Comparison of ENCODE assay signal across 18 cellular contexts in genomic region chr6:41013473-41014153, GRCh38. TPM values are rescaled to one million over a fixed set of nuclear protein-coding genes. Genes with fewer than 3 reads are reported as not detected.
DNase-seq lines count a peak whose midpoint lies in the region; ATAC-seq and TF ChIP-seq lines count a peak whose summit lies in the region.
"Had no signal": no experiment of that assay in that cellular context is flagged by ENCODE, and none has a peak within 500 bp of the region (broad histone marks: within the 10 kb centered on the region; RNA-seq: fewer than 3 reads in every experiment).

No MANE protein-coding gene starts in this region.

- H2BK12ac ChIP-seq in mesenchymal stem cell (ENCODE audit: low read length in 2 of 2), result no peak overlapping the region

- H3K27me3 ChIP-seq in mesenchymal stem cell (ENCODE audit: control insufficient read depth in 1 of 2, insufficient read depth in 1 of 2, low read length in 2 of 2) (peaks cover 0 to 7% of the 10 kb centered on the region in 2 experiments), uterus (no peaks in the 10 kb centered on the region), MM.1S (replicated peaks; ENCODE audit: insufficient read depth, low read length) (no peaks in the 10 kb centered on the region)
- H3K27me3 ChIP-seq: Peyer's patch had no signal

- no peak overlapping the region for H4K91ac ChIP-seq in mesenchymal stem cell (ENCODE audit: low read length)

- H4K20me1 ChIP-seq in MM.1S (ENCODE audit: insufficient read depth, low read length), result no peaks in the 10 kb centered on the region

- H3K18ac ChIP-seq in mesenchymal stem cell (ENCODE audit: low read depth in 1 of 2, low read length in 2 of 2), result no peak overlapping the region

- H3K9ac ChIP-seq in mesenchymal stem cell (ENCODE audit: low read length), result no peak overlapping the region
- no peak overlapping the region for H3K9ac ChIP-seq in MM.1S (ENCODE audit: low read length)

- H3K9me3 ChIP-seq in mesenchymal stem cell (ENCODE audit: control insufficient read depth, low read length), result no peaks in the 10 kb centered on the region
- H3K9me3 ChIP-seq in uterus, result no peaks in the 10 kb centered on the region
- no peaks in the 10 kb centered on the region for H3K9me3 ChIP-seq in MM.1S (replicated peaks; ENCODE audit: insufficient read depth, low read length)
- H3K9me3 ChIP-seq: Peyer's patch had no signal

- TF ChIP-seq POLR2A in uterus (IDR thresholded peaks at IDR 0.05), result no peak

- H3F3A ChIP-seq in MM.1S (ENCODE audit: insufficient read depth, low read length), result no peaks in the 10 kb centered on the region

- H4K8ac ChIP-seq in mesenchymal stem cell (ENCODE audit: low read length), result no peak overlapping the region

- H2BK15ac ChIP-seq in mesenchymal stem cell (ENCODE audit: low read depth, poor library complexity, severe bottlenecking), result no peak overlapping the region

- no peaks in the 10 kb centered on the region for H3K79me2 ChIP-seq in MM.1S (ENCODE audit: low read length)

- H2AFZ ChIP-seq in mesenchymal stem cell (ENCODE audit: low read depth, low read length) (no peak overlapping the region), MM.1S (ENCODE audit: low read length) (no peak overlapping the region)

- H3K14ac ChIP-seq in mesenchymal stem cell (ENCODE audit: low read length in 2 of 2), result no peak overlapping the region

- ATAC-seq in GM21367 (IDR thresholded peaks at IDR 0.05; ENCODE audit: unreplicated experiment), result no peak

- H3K27ac ChIP-seq in 22Rv1 (peak overlapping the region; percentile 48), mesenchymal stem cell (ENCODE audit: low read length, poor library complexity, severe bottlenecking) (peak overlapping the region; percentile 91), uterus (no peak overlapping the region), MM.1S (ENCODE audit: low read length) (no peak overlapping the region)
- H3K27ac ChIP-seq: C4-2B, Peyer's patch, SK-N-MC had no signal

- no peak overlapping the region for H3K4me3 ChIP-seq in mesenchymal stem cell (ENCODE audit: insufficient read depth in 1 of 2, low read depth in 1 of 2, low read length in 2 of 2)
- H3K4me3 ChIP-seq in uterus, result no peak overlapping the region
- no peak overlapping the region for H3K4me3 ChIP-seq in MM.1S (ENCODE audit: low read length)
- H3K4me3 ChIP-seq: Peyer's patch, SK-N-MC had no signal

- H3K36me3 ChIP-seq in mesenchymal stem cell (ENCODE audit: control insufficient read depth in 1 of 2, insufficient read depth in 2 of 2, low read depth in 1 of 2, low read length in 2 of 2) (no peaks in the 10 kb centered on the region), uterus (no peaks in the 10 kb centered on the region), MM.1S (replicated peaks; ENCODE audit: insufficient read depth, low read length) (no peaks in the 10 kb centered on the region)
- H3K36me3 ChIP-seq: Peyer's patch had no signal

- TF ChIP-seq CTCF in 22Rv1 (IDR thresholded peaks at IDR 0.05), result no peak
- no peak for TF ChIP-seq CTCF in uterus (IDR thresholded peaks at IDR 0.05)
- TF ChIP-seq CTCF in MM.1S (IDR thresholded peaks at IDR 0.05; ENCODE audit: low read length), result no peak

- H3K4me1 ChIP-seq in mesenchymal stem cell (ENCODE audit: control insufficient read depth, insufficient read depth, low read depth, low read length), result peaks cover 6% of the 10 kb centered on the region
- H3K4me1 ChIP-seq in uterus, result no peaks in the 10 kb centered on the region
- H3K4me1 ChIP-seq in MM.1S (ENCODE audit: low read length), result no peaks in the 10 kb centered on the region
- H3K4me1 ChIP-seq: Peyer's patch had no signal

- intact Hi-C loops in uterus (cut with DNase I; ENCODE audit: low total_unique reads), result no loop called here

- H3K9me2 ChIP-seq in MM.1S (replicated peaks; ENCODE audit: insufficient read depth, low read length), result no peaks in the 10 kb centered on the region

- DNase-seq in NCI-H2171 treated with DMSO at 0.1 percent for 48 hours (lab: John Stamatoyannopoulos, UW), result peak; percentile 88
- DNase-seq in glomerular visceral epithelial cell (ENCODE audit: extremely low spot score), result peak; percentile 81
- DNase-seq in mesenchymal stem cell, result no peak
- no peak for DNase-seq in NCI-H524 (lab: John Stamatoyannopoulos, UW)
- no peak for DNase-seq in uterus
- no peak for DNase-seq in MM.1S
- DNase-seq: H7, Kasumi-1, NCI-H187, Peyer's patch, Right ventricle myocardium superior had no signal

- H3K4me2 ChIP-seq in mesenchymal stem cell (ENCODE audit: low read length, poor library complexity, severe bottlenecking) (peak overlapping the region; percentile 44), MM.1S (ENCODE audit: low read depth, low read length) (no peak overlapping the region)

- H3K79me1 ChIP-seq in mesenchymal stem cell (replicated peaks; ENCODE audit: low read length, poor library complexity, severe bottlenecking), result no peaks in the 10 kb centered on the region

- H3K4ac ChIP-seq in mesenchymal stem cell (ENCODE audit: low read depth in 1 of 2, low read length in 2 of 2), result no peak overlapping the region

- H3K23ac ChIP-seq in mesenchymal stem cell (ENCODE audit: low read length in 2 of 2), result no peak overlapping the region

- WGBS in mesenchymal stem cell, result 94% methylated on average over 3 of the region's 5 CpGs

- H2BK5ac ChIP-seq in mesenchymal stem cell (ENCODE audit: low read depth, low read length, poor library complexity, severe bottlenecking), result no peak overlapping the region

- H2BK120ac ChIP-seq in mesenchymal stem cell (ENCODE audit: low read depth, low read length), result no peak overlapping the region

- H2AK5ac ChIP-seq in mesenchymal stem cell (ENCODE audit: low read length, severe bottlenecking), result peak overlapping the region; percentile 79

RNA-seq across cellular contexts. Expression of gene UNC5CL, which starts 25.4 kb away (rescaled TPM):
- polyA plus RNA-seq in mesenchymal stem cell (2013, experiment 1 of 2), result 0.11 TPM
- 0.08 TPM for polyA plus RNA-seq in mesenchymal stem cell (2013, experiment 2 of 2)
- total RNA-seq in uterus, result 1 to 10 TPM in 2 of 4 donors, under 1 TPM in 1, not detected in 1; 0.26 to 1.4 (median 1.2) TPM

RNA-seq across cellular contexts. Expression of gene TSPO2, which starts 28.7 kb away (rescaled TPM):
- polyA plus RNA-seq in mesenchymal stem cell (2013, experiment 1 of 2), result not detected
- polyA plus RNA-seq in mesenchymal stem cell (2013, experiment 2 of 2), result not detected
- not detected for total RNA-seq in uterus
- total RNA-seq: H7, NCI-H460, Peyer's patch, Right ventricle myocardium superior had no signal
- polyA plus RNA-seq: IgD-negative memory B cell had no signal

RNA-seq across cellular contexts. Expression of gene APOBEC2, which starts 39.4 kb away (rescaled TPM):
- not detected for polyA plus RNA-seq in mesenchymal stem cell (2013, experiment 1 of 2)
- polyA plus RNA-seq in mesenchymal stem cell (2013, experiment 2 of 2), result not detected
- not detected for total RNA-seq in uterus
- total RNA-seq: HT1080, NCI-H460 had no signal

RNA-seq across cellular contexts. Expression of gene OARD1, which starts 58.5 kb away (rescaled TPM):
- polyA plus RNA-seq in mesenchymal stem cell (2013, experiment 1 of 2), result 18.6 TPM
- 18.9 TPM for polyA plus RNA-seq in mesenchymal stem cell (2013, experiment 2 of 2)
- 10 to 100 TPM in 3 of 4 donors, 1 to 10 TPM in 1; 7.4 to 21.9 (median 18.2) TPM for total RNA-seq in uterus

RNA-seq across cellular contexts. Expression of gene NFYA, which starts 59.2 kb away (rescaled TPM):
- 15.8 TPM for polyA plus RNA-seq in mesenchymal stem cell (2013, experiment 1 of 2)
- 15.3 TPM for polyA plus RNA-seq in mesenchymal stem cell (2013, experiment 2 of 2)
- total RNA-seq in uterus, result 10 to 100 TPM; 10.9 to 43.6 (median 18.4) TPM

Comparison
In these comparisons a context has a peak if more than half of its experiments do, and no peak if none do; other contexts are left out.
1. H3K27ac ChIP-seq: peak in 22Rv1 (single experiment) and mesenchymal stem cell (single experiment); none in uterus (0 of 2) and MM.1S (single experiment).
2. DNase-seq: peak in NCI-H2171 treated with DMSO at 0.1 percent for 48 hours (single experiment) and glomerular visceral epithelial cell (single experiment); none in mesenchymal stem cell (single experiment), NCI-H524 (0 of 2), uterus (0 of 2) and MM.1S (single experiment).